9 cellular contexts compared by ENCODE assay signal in the genomic region with DNA sequence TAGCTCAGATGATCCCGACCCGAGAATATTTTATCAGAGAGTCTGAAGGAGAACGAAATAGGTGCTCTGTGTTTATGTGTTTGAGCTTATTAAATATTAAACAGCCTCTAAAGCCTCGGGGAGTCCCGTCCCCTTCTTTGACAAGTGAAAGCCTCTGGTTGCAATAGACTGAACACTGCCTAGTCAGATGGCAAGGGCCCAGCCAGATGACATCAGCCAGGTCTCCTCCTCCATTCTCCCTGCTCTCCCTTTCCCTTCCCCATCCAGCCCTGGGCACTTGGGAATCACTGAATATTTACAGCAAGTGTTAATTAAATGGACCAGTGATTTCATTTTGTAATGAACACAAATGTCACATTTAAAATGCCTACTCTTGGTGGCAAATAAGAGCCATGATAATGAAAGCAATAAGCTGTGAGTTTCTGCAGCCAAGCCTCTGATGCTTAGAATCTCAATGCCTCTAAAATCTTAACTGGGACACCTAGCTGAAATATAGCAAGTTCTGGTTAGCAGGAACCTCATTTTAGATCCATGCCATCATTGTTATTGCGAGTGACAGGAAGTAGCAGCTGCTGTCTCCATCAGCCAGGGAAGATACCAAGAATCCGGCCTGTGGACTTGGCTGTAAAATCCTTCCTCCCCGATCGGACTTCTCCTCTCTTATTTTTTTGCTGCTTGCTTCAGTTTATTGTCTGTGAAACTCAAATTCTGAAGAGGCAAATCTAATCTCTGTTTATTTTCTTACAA.
DNase-seq lines count a peak whose midpoint lies in the region; ATAC-seq and TF ChIP-seq lines count a peak whose summit lies in the region.
"Had no signal": no experiment of that assay in that cellular context is flagged by ENCODE, and none has a peak within 500 bp of the region (broad histone marks: within the 10 kb centered on the region; RNA-seq: fewer than 3 reads in every experiment).

No MANE protein-coding gene starts in this region.

- H3K27me3 ChIP-seq in esophagus muscularis mucosa, result no peaks in the 10 kb centered on the region

- H3K4me1 Mint-ChIP-seq in natural killer cell treated with Interleukin-12 subunit alpha and Interleukin-12 subunit beta and Interleukin-15 and Interleukin-18, amount 100 ng/mL, for 72 hours (ENCODE audit: low read depth in 2 of 2), result peaks cover 16 to 21% of the 10 kb centered on the region in 2 donors

- WGBS in esophagus muscularis mucosa, result 38% methylated on average over 9 of the region's 9 CpGs

- H3K4me1 ChIP-seq in esophagus muscularis mucosa, result peaks cover 28 to 34% (median 31%) of the 10 kb centered on the region in 4 donors

- H3K27ac Mint-ChIP-seq in natural killer cell treated with Interleukin-12 subunit alpha and Interleukin-12 subunit beta and Interleukin-15 and Interleukin-18, amount 100 ng/mL, for 72 hours, result no peak overlapping the region

- no peak overlapping the region for H3K4me3 ChIP-seq in esophagus muscularis mucosa

- DNase-seq in AG20443 (ENCODE audit: low spot score) (peak; percentile 83), NCI-H226 (peak; percentile 58), esophagus muscularis mucosa (ENCODE audit: extremely low spot score) (no peak), islet precursor cell (no peak), GM19238 (ENCODE audit: insufficient read length, low spot score) (no peak)
- DNase-seq in natural killer cell treated with Interleukin-12 subunit alpha and Interleukin-12 subunit beta and Interleukin-15 and Interleukin-18, amount 100 ng/mL, for 72 hours (ENCODE audit: low spot score), result no peak

- H3K36me3 ChIP-seq in esophagus muscularis mucosa, result peaks cover 0 to 15% (median 9%) of the 10 kb centered on the region in 4 donors

- no peak for TF ChIP-seq CTCF in esophagus muscularis mucosa (IDR thresholded peaks at IDR 0.05)

- no peaks in the 10 kb centered on the region for H3K36me3 Mint-ChIP-seq in natural killer cell treated with Interleukin-12 subunit alpha and Interleukin-12 subunit beta and Interleukin-15 and Interleukin-18, amount 100 ng/mL, for 72 hours

- H3K4me3 Mint-ChIP-seq in natural killer cell treated with Interleukin-12 subunit alpha and Interleukin-12 subunit beta and Interleukin-15 and Interleukin-18, amount 100 ng/mL, for 72 hours, result peak overlapping the region; percentile 67

- intact Hi-C loops in esophagus muscularis mucosa (cut with DNase I), result loop anchor here (2.0 to 10.0 kb wide), 2 partner anchors 168 to 406 kb away; no protein-coding TSS in a partner anchor

- ATAC-seq in natural killer cell treated with Interleukin-12 subunit alpha and Interleukin-12 subunit beta and Interleukin-15 and Interleukin-18, amount 100 ng/mL, for 72 hours, result no peak
- ATAC-seq in GM19351 (IDR thresholded peaks at IDR 0.05; ENCODE audit: unreplicated experiment) (no peak), GM18502 (IDR thresholded peaks at IDR 0.05; ENCODE audit: poor library complexity, unreplicated experiment) (no peak)

- H3K27ac ChIP-seq in esophagus muscularis mucosa (replicated peaks in 1 of 4), result peak overlapping the region; percentile 65 to 72 (median 67)
- H3K27ac ChIP-seq: KMS-11 had no signal

- no peak for TF ChIP-seq EP300 in esophagus muscularis mucosa (IDR thresholded peaks at IDR 0.05)

- no peaks in the 10 kb centered on the region for H3K9me3 ChIP-seq in esophagus muscularis mucosa

- H3K27me3 Mint-ChIP-seq in natural killer cell treated with Interleukin-12 subunit alpha and Interleukin-12 subunit beta and Interleukin-15 and Interleukin-18, amount 100 ng/mL, for 72 hours, result no peaks in the 10 kb centered on the region

- no peak for TF ChIP-seq POLR2A in esophagus muscularis mucosa (IDR thresholded peaks at IDR 0.05; ENCODE audit: low read depth)

- no peaks in the 10 kb centered on the region for H3K9me3 Mint-ChIP-seq in natural killer cell treated with Interleukin-12 subunit alpha and Interleukin-12 subunit beta and Interleukin-15 and Interleukin-18, amount 100 ng/mL, for 72 hours

Comparison
In these comparisons a context has a peak if more than half of its experiments do, and no peak if none do; other contexts are left out.
1. DNase-seq: peak in AG20443 (single experiment) and NCI-H226 (single experiment); none in esophagus muscularis mucosa (single experiment), natural killer cell treated with Interleukin-12 subunit alpha and Interleukin-12 subunit beta and Interleukin-15 and Interleukin-18, amount 100 ng/mL, for 72 hours (single experiment), islet precursor cell (single experiment) and GM19238 (single experiment).